Comparison of ENCODE assay signal across 1 cellular context in genomic region chr14:91509083-91509877, GRCh38.
TF ChIP-seq lines count a peak whose summit lies in the region.

No MANE protein-coding gene starts in this region.

TF ChIP-seq in HepG2, 621 proteins besides CTCF, POLR2A, EP300 and RAD21 (continued from another document and continues in another):
- 0 out of 2 replicates have a peak, but pooled peaks have one; percentile 11 for TF ChIP-seq ETV5 (CRISPR knock-in tag; IDR thresholded peaks at IDR 0.05; ENCODE audit: borderline replicate concordance)
- peak; percentile 85 for TF ChIP-seq POLR2AphosphoS5 (IDR thresholded peaks at IDR 0.05; ENCODE audit: low read depth, low read length)
- TF ChIP-seq, protein P1, sequence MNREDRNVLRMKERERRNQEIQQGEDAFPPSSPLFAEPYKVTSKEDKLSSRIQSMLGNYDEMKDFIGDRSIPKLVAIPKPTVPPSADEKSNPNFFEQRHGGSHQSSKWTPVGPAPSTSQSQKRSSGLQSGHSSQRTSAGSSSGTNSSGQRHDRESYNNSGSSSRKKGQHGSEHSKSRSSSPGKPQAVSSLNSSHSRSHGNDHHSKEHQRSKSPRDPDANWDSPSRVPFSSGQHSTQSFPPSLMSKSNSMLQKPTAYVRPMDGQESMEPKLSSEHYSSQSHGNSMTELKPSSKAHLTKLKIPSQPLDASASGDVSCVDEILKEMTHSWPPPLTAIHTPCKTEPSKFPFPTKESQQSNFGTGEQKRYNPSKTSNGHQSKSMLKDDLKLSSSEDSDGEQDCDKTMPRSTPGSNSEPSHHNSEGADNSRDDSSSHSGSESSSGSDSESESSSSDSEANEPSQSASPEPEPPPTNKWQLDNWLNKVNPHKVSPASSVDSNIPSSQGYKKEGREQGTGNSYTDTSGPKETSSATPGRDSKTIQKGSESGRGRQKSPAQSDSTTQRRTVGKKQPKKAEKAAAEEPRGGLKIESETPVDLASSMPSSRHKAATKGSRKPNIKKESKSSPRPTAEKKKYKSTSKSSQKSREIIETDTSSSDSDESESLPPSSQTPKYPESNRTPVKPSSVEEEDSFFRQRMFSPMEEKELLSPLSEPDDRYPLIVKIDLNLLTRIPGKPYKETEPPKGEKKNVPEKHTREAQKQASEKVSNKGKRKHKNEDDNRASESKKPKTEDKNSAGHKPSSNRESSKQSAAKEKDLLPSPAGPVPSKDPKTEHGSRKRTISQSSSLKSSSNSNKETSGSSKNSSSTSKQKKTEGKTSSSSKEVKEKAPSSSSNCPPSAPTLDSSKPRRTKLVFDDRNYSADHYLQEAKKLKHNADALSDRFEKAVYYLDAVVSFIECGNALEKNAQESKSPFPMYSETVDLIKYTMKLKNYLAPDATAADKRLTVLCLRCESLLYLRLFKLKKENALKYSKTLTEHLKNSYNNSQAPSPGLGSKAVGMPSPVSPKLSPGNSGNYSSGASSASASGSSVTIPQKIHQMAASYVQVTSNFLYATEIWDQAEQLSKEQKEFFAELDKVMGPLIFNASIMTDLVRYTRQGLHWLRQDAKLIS (CRISPR knock-in tag; IDR thresholded peaks at IDR 0.05) = 0 out of 2 replicates have a peak, but pooled peaks have one; percentile 60
- TF ChIP-seq ZBTB7B (CRISPR knock-in tag; IDR thresholded peaks at IDR 0.05) = 0 out of 2 replicates have a peak, but pooled peaks have one; percentile 26
- TF ChIP-seq ZNF263 (CRISPR knock-in tag; IDR thresholded peaks at IDR 0.05) = 0 out of 2 replicates have a peak, but pooled peaks have one; percentile 13
- no peak for TF ChIP-seq NFIC (IDR thresholded peaks at IDR 0.05; ENCODE audit: low read length)
- no peak for TF ChIP-seq ZNF34 (CRISPR knock-in tag; IDR thresholded peaks at IDR 0.05; ENCODE audit: borderline replicate concordance)
- no peak for TF ChIP-seq ZFP36 (IDR thresholded peaks at IDR 0.05; ENCODE audit: borderline replicate concordance, low read depth, low read length, partially characterized antibody)
- no peak for TF ChIP-seq MAX (IDR thresholded peaks at IDR 0.05)
- peak; percentile 43; the same call in 1 of the 2 replicates for TF ChIP-seq BCL6 (CRISPR knock-in tag; IDR thresholded peaks at IDR 0.05)
- TF ChIP-seq TSC22D2 (CRISPR knock-in tag; IDR thresholded peaks at IDR 0.05; ENCODE audit: borderline replicate concordance) = no peak
- TF ChIP-seq, protein P2, sequence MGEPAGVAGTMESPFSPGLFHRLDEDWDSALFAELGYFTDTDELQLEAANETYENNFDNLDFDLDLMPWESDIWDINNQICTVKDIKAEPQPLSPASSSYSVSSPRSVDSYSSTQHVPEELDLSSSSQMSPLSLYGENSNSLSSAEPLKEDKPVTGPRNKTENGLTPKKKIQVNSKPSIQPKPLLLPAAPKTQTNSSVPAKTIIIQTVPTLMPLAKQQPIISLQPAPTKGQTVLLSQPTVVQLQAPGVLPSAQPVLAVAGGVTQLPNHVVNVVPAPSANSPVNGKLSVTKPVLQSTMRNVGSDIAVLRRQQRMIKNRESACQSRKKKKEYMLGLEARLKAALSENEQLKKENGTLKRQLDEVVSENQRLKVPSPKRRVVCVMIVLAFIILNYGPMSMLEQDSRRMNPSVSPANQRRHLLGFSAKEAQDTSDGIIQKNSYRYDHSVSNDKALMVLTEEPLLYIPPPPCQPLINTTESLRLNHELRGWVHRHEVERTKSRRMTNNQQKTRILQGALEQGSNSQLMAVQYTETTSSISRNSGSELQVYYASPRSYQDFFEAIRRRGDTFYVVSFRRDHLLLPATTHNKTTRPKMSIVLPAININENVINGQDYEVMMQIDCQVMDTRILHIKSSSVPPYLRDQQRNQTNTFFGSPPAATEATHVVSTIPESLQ (CRISPR knock-in tag; conservative IDR thresholded peaks at IDR 0.05) = 0 out of 2 replicates have a peak, but pooled peaks have one; percentile 67
- no peak for TF ChIP-seq ZFP1 (CRISPR knock-in tag; IDR thresholded peaks at IDR 0.05)
- no peak; the same call in 1 of the 2 replicates for TF ChIP-seq SMAD3 (CRISPR knock-in tag; IDR thresholded peaks at IDR 0.05)
- no peak for TF ChIP-seq ZNF10 (CRISPR knock-in tag; IDR thresholded peaks at IDR 0.05; ENCODE audit: borderline replicate concordance, low read depth)
- TF ChIP-seq SRSF4 (IDR thresholded peaks at IDR 0.05; ENCODE audit: low read depth, low read length, poor library complexity, severe bottlenecking) = no peak
- TF ChIP-seq ZMYM4 (CRISPR knock-in tag; IDR thresholded peaks at IDR 0.05) = 0 out of 2 replicates have a peak, but pooled peaks have one; percentile 18
- TF ChIP-seq ZNF770 (CRISPR knock-in tag; IDR thresholded peaks at IDR 0.05) = 0 out of 2 replicates have a peak, but pooled peaks have one; percentile 18
- peak; percentile 29; the same call in 1 of the 2 replicates for TF ChIP-seq ELF3 (CRISPR knock-in tag; IDR thresholded peaks at IDR 0.05)
- peak; percentile 54 for TF ChIP-seq FOXP4 (CRISPR knock-in tag; IDR thresholded peaks at IDR 0.05)
- no peak; the same call in 1 of the 2 replicates for TF ChIP-seq ZNF143 (CRISPR knock-in tag; IDR thresholded peaks at IDR 0.05)
- TF ChIP-seq ZNF607 (CRISPR knock-in tag; IDR thresholded peaks at IDR 0.05; ENCODE audit: borderline replicate concordance) = no peak
- no peak for TF ChIP-seq ZNF619 (CRISPR knock-in tag; IDR thresholded peaks at IDR 0.05)
- TF ChIP-seq ZSCAN31 (CRISPR knock-in tag; IDR thresholded peaks at IDR 0.05; ENCODE audit: low read depth) = peak; percentile 35; the same call in 1 of the 2 replicates
- no peak for TF ChIP-seq ZNF251 (CRISPR knock-in tag; IDR thresholded peaks at IDR 0.05)
- TF ChIP-seq GABPB1 (CRISPR knock-in tag; IDR thresholded peaks at IDR 0.05) = peak; percentile 48; the same call in 1 of the 2 replicates
- no peak for TF ChIP-seq RELA (CRISPR knock-in tag; IDR thresholded peaks at IDR 0.05)
- TF ChIP-seq ZNF513 (CRISPR knock-in tag; conservative IDR thresholded peaks at IDR 0.05) = no peak
- no peak for TF ChIP-seq FOXM1 (CRISPR knock-in tag; IDR thresholded peaks at IDR 0.05)
- TF ChIP-seq NFKB2 (CRISPR knock-in tag; IDR thresholded peaks at IDR 0.05; ENCODE audit: borderline replicate concordance) = no peak
- TF ChIP-seq HNF4A (CRISPR knock-in tag; IDR thresholded peaks at IDR 0.05) = peak; percentile 67
- no peak for TF ChIP-seq REPIN1 (CRISPR knock-in tag; IDR thresholded peaks at IDR 0.05; ENCODE audit: borderline replicate concordance, low read depth)
- no peak for TF ChIP-seq PPARG (CRISPR knock-in tag; conservative IDR thresholded peaks at IDR 0.05)
- TF ChIP-seq UBTF (CRISPR knock-in tag; IDR thresholded peaks at IDR 0.05) = peak; percentile 47
- TF ChIP-seq ZBTB3 (CRISPR knock-in tag; IDR thresholded peaks at IDR 0.05; ENCODE audit: borderline replicate concordance, low read depth) = no peak; the same call in 1 of the 2 replicates
- no peak for TF ChIP-seq ZNF839 (CRISPR knock-in tag; IDR thresholded peaks at IDR 0.05; ENCODE audit: borderline replicate concordance)
- TF ChIP-seq ZNF724P (CRISPR knock-in tag; IDR thresholded peaks at IDR 0.05; ENCODE audit: borderline replicate concordance) = no peak
- TF ChIP-seq ZNF224 (CRISPR knock-in tag; IDR thresholded peaks at IDR 0.05) = peak; percentile 80; the same call in 1 of the 2 replicates
- TF ChIP-seq ZNF446 (CRISPR knock-in tag; IDR thresholded peaks at IDR 0.05) = 0 out of 2 replicates have a peak, but pooled peaks have one; percentile 14
- TF ChIP-seq ZNF782 (CRISPR knock-in tag; IDR thresholded peaks at IDR 0.05; ENCODE audit: borderline replicate concordance) = peak; percentile 57; the same call in 1 of the 2 replicates
- TF ChIP-seq HIVEP1 (CRISPR knock-in tag; IDR thresholded peaks at IDR 0.05) = no peak
- TF ChIP-seq, protein P3, sequence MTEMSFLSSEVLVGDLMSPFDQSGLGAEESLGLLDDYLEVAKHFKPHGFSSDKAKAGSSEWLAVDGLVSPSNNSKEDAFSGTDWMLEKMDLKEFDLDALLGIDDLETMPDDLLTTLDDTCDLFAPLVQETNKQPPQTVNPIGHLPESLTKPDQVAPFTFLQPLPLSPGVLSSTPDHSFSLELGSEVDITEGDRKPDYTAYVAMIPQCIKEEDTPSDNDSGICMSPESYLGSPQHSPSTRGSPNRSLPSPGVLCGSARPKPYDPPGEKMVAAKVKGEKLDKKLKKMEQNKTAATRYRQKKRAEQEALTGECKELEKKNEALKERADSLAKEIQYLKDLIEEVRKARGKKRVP (CRISPR knock-in tag; IDR thresholded peaks at IDR 0.05) = 0 out of 4 replicates have a peak, but pooled peaks of 1 of the 2 experiments have one; percentile 15
- TF ChIP-seq, protein P4, sequence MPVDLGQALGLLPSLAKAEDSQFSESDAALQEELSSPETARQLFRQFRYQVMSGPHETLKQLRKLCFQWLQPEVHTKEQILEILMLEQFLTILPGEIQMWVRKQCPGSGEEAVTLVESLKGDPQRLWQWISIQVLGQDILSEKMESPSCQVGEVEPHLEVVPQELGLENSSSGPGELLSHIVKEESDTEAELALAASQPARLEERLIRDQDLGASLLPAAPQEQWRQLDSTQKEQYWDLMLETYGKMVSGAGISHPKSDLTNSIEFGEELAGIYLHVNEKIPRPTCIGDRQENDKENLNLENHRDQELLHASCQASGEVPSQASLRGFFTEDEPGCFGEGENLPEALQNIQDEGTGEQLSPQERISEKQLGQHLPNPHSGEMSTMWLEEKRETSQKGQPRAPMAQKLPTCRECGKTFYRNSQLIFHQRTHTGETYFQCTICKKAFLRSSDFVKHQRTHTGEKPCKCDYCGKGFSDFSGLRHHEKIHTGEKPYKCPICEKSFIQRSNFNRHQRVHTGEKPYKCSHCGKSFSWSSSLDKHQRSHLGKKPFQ (CRISPR knock-in tag; IDR thresholded peaks at IDR 0.05; ENCODE audit: insufficient replicate concordance) = peak; percentile 48
- TF ChIP-seq, protein P5, sequence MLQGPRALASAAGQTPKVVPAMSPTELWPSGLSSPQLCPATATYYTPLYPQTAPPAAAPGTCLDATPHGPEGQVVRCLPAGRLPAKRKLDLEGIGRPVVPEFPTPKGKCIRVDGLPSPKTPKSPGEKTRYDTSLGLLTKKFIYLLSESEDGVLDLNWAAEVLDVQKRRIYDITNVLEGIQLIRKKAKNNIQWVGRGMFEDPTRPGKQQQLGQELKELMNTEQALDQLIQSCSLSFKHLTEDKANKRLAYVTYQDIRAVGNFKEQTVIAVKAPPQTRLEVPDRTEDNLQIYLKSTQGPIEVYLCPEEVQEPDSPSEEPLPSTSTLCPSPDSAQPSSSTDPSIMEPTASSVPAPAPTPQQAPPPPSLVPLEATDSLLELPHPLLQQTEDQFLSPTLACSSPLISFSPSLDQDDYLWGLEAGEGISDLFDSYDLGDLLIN (CRISPR knock-in tag; IDR thresholded peaks at IDR 0.05; ENCODE audit: borderline replicate concordance) = no peak
